ENCODE assay signal across 20 cellular contexts in genomic region chr2:189824694-189825396, GRCh38.
"Had no signal": no experiment of that assay in that cellular context is flagged by ENCODE, and none has a peak within 500 bp of the region (broad histone marks: within the 10 kb centered on the region; RNA-seq: fewer than 3 reads in every experiment).

No MANE protein-coding gene starts in this region.

- H3K4me1 ChIP-seq: breast epithelium, esophagus squamous epithelium, left lung, thyroid gland, upper lobe of right lung had no signal

- H3K4me3 ChIP-seq: breast epithelium, esophagus squamous epithelium, left lung, lung, thyroid gland, upper lobe of right lung had no signal

- H3K27ac ChIP-seq: breast epithelium, esophagus squamous epithelium, left lung, thyroid gland, upper lobe of right lung had no signal

- H3K9me3 ChIP-seq: breast epithelium, esophagus squamous epithelium, left lung, thyroid gland, upper lobe of right lung had no signal

- H3K36me3 ChIP-seq: breast epithelium, thyroid gland, upper lobe of right lung had no signal

- DNase-seq: activated CD8-positive, alpha-beta memory T cell treated with anti-CD3 and anti-CD28 coated beads, Interleukin-2, amount 50 U/mL, for 4 hours; activated T-cell treated with anti-CD3 and anti-CD28 coated beads, Interleukin-2, amount 50 U/mL, for 24 hours; cortex of kidney; endodermal cell; esophagus squamous epithelium; left lung; naive thymus-derived CD4-positive, alpha-beta T cell; occipital lobe; posterior cingulate gyrus; retina; stimulated activated CD4-positive, alpha-beta T cell treated with anti-CD3 and anti-CD28 coated beads, Interleukin-12 subunit alpha, Interleukin-12 subunit beta, amount 100 ng/mL, for 4 hours; stimulated activated CD4-positive, alpha-beta T cell treated with anti-CD3 and anti-CD28 coated beads, Interleukin-4, amount 100 ng/mL, for 4 hours; substantia nigra; T-cell; thyroid gland; upper lobe of right lung had no signal

- H3K27me3 ChIP-seq: breast epithelium, esophagus squamous epithelium, left lung, thyroid gland, upper lobe of right lung had no signal

- ATAC-seq: activated naive CD4-positive, alpha-beta T cell treated with anti-CD3 and anti-CD28 coated beads, Interleukin-2, amount 50 U/mL, for 72 hours; activated T-helper 17 cell treated with anti-CD3 and anti-CD28 coated beads, Interleukin-2, amount 50 U/mL, for 72 hours; left lung; naive thymus-derived CD4-positive, alpha-beta T cell; T-cell; upper lobe of right lung had no signal
